Comparison of ENCODE assay signal across 17 cellular contexts in the genomic region with DNA sequence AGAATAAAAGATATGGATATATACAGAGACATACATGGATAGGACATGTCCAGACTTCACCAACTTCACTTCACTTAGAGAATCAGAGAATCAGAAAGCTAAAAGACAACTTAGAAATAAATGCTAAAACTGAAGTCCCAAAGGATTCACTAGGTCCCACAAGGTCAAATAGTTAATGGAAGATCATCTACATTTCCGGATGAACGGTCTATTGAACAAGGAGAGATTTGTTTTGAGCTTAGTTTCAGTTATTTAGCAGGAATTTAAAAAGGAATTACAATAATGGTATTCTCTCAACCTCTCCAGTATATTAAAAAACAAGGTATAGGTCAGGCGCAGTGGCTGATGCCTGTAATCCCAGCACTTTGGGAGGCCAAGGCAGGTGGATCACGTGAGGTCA.
DNase-seq lines count a peak whose midpoint lies in the region; ATAC-seq and TF ChIP-seq lines count a peak whose summit lies in the region.
"Had no signal": no experiment of that assay in that cellular context is flagged by ENCODE, and none has a peak within 500 bp of the region (broad histone marks: within the 10 kb centered on the region; RNA-seq: fewer than 3 reads in every experiment).

No MANE protein-coding gene starts in this region.

- no peak for ATAC-seq in natural killer cell treated with Interleukin-12 subunit alpha and Interleukin-12 subunit beta and Interleukin-15 and Interleukin-18, amount 100 ng/mL, for 72 hours
- no peak for ATAC-seq in natural killer cell
- no peak for ATAC-seq in stimulated activated naive CD8-positive, alpha-beta T cell treated with anti-CD3 and anti-CD28 coated beads, Interleukin-15, Interleukin-2, amounts not matched to agents 100 U/mL and 50 U/mL, for 24 hours
- ATAC-seq: GM12878, HepG2 had no signal

- H3K9me3 Mint-ChIP-seq in natural killer cell treated with Interleukin-12 subunit alpha and Interleukin-12 subunit beta and Interleukin-15 and Interleukin-18, amount 100 ng/mL, for 72 hours: peaks cover 7% of the 10 kb centered on the region
- H3K9me3 Mint-ChIP-seq in natural killer cell: no peaks in the 10 kb centered on the region
- H3K9me3 Mint-ChIP-seq in chondrocyte (ENCODE audit: low read depth): no peaks in the 10 kb centered on the region
- H3K9me3 Mint-ChIP-seq in activated naive CD4-positive, alpha-beta T cell treated with anti-CD3 and anti-CD28 coated beads, Interleukin-2, amount 10 ng/mL, durations not matched to agents 7 days and 5 days: peaks cover 2% of the 10 kb centered on the region
- H3K9me3 Mint-ChIP-seq: CD4-positive, CD25-positive, alpha-beta regulatory T cell; IgD-negative memory B cell had no signal

- no peaks in the 10 kb centered on the region for H3K27me3 Mint-ChIP-seq in natural killer cell treated with Interleukin-12 subunit alpha and Interleukin-12 subunit beta and Interleukin-15 and Interleukin-18, amount 100 ng/mL, for 72 hours
- H3K27me3 Mint-ChIP-seq in natural killer cell (ENCODE audit: low read depth in 2 of 2) (no peaks in the 10 kb centered on the region), chondrocyte (ENCODE audit: low read depth) (no peaks in the 10 kb centered on the region)
- H3K27me3 Mint-ChIP-seq in activated naive CD4-positive, alpha-beta T cell treated with anti-CD3 and anti-CD28 coated beads, Interleukin-2, amount 10 ng/mL, durations not matched to agents 7 days and 5 days: no peaks in the 10 kb centered on the region
- H3K27me3 Mint-ChIP-seq: B cell; CD4-positive, CD25-positive, alpha-beta regulatory T cell; IgD-negative memory B cell had no signal

- CTCF ChIA-PET in activated naive CD4-positive, alpha-beta T cell treated with anti-CD3 and anti-CD28 coated beads, Interleukin-2, amount 10 ng/mL, durations not matched to agents 7 days and 5 days (lab: Charles Lee): no interaction called here

- DNase-seq in natural killer cell treated with Interleukin-12 subunit alpha and Interleukin-12 subunit beta and Interleukin-15 and Interleukin-18, amount 100 ng/mL, for 72 hours (ENCODE audit: low spot score): no peak
- DNase-seq in natural killer cell: no peak
- DNase-seq in chondrocyte (ENCODE audit: low spot score): no peak
- DNase-seq in foreskin melanocyte: peak; percentile 38
- no peak for DNase-seq in activated naive CD4-positive, alpha-beta T cell treated with anti-CD3 and anti-CD28 coated beads, Interleukin-2, amount 10 ng/mL, durations not matched to agents 7 days and 5 days
- no peak for DNase-seq in DMS114 treated with DMSO at 0.1 percent for 48 hours (lab: John Stamatoyannopoulos, UW; ENCODE audit: unreplicated experiment)
- DNase-seq in stimulated activated naive CD8-positive, alpha-beta T cell treated with anti-CD3 and anti-CD28 coated beads, Interleukin-15, Interleukin-2, amounts not matched to agents 100 U/mL and 50 U/mL, for 24 hours: no peak
- DNase-seq: C1 segment of cervical spinal cord; CD4-positive, CD25-positive, alpha-beta regulatory T cell; DMS53; DND-41; EL; GM23248 had no signal

- peaks cover 50 to 65% of the 10 kb centered on the region in 2 donors for H3K4me1 Mint-ChIP-seq in natural killer cell treated with Interleukin-12 subunit alpha and Interleukin-12 subunit beta and Interleukin-15 and Interleukin-18, amount 100 ng/mL, for 72 hours (ENCODE audit: low read depth in 2 of 2)
- H3K4me1 Mint-ChIP-seq in natural killer cell: peaks cover 43 to 44% of the 10 kb centered on the region in 2 donors
- peaks cover 56% of the 10 kb centered on the region for H3K4me1 Mint-ChIP-seq in chondrocyte (ENCODE audit: low read depth)
- H3K4me1 Mint-ChIP-seq in activated naive CD4-positive, alpha-beta T cell treated with anti-CD3 and anti-CD28 coated beads, Interleukin-2, amount 10 ng/mL, durations not matched to agents 7 days and 5 days: peaks cover 19% of the 10 kb centered on the region

- H3K36me3 Mint-ChIP-seq in natural killer cell treated with Interleukin-12 subunit alpha and Interleukin-12 subunit beta and Interleukin-15 and Interleukin-18, amount 100 ng/mL, for 72 hours: peaks cover 24% of the 10 kb centered on the region
- H3K36me3 Mint-ChIP-seq in natural killer cell: no peaks in the 10 kb centered on the region
- peaks cover 10% of the 10 kb centered on the region for H3K36me3 Mint-ChIP-seq in chondrocyte (ENCODE audit: low read depth)
- peaks cover 31% of the 10 kb centered on the region for H3K36me3 Mint-ChIP-seq in activated naive CD4-positive, alpha-beta T cell treated with anti-CD3 and anti-CD28 coated beads, Interleukin-2, amount 10 ng/mL, durations not matched to agents 7 days and 5 days

- peak overlapping the region; percentile 44 for H3K4me3 Mint-ChIP-seq in natural killer cell treated with Interleukin-12 subunit alpha and Interleukin-12 subunit beta and Interleukin-15 and Interleukin-18, amount 100 ng/mL, for 72 hours
- H3K4me3 Mint-ChIP-seq in natural killer cell (no peak overlapping the region), chondrocyte (ENCODE audit: unreplicated experiment) (no peak overlapping the region)
- H3K4me3 Mint-ChIP-seq in activated naive CD4-positive, alpha-beta T cell treated with anti-CD3 and anti-CD28 coated beads, Interleukin-2, amount 10 ng/mL, durations not matched to agents 7 days and 5 days: no peak overlapping the region
- H3K4me3 Mint-ChIP-seq: B cell; CD4-positive, CD25-positive, alpha-beta regulatory T cell; IgD-negative memory B cell had no signal

- intact Hi-C loops in natural killer cell (cut with micrococcal nuclease): no loop called here

- H3K27ac Mint-ChIP-seq in natural killer cell treated with Interleukin-12 subunit alpha and Interleukin-12 subunit beta and Interleukin-15 and Interleukin-18, amount 100 ng/mL, for 72 hours: peak overlapping the region; percentile 98 to 100
- H3K27ac Mint-ChIP-seq in natural killer cell (no peak overlapping the region), chondrocyte (ENCODE audit: unreplicated experiment) (peak overlapping the region; percentile 59)
- H3K27ac Mint-ChIP-seq in activated naive CD4-positive, alpha-beta T cell treated with anti-CD3 and anti-CD28 coated beads, Interleukin-2, amount 10 ng/mL, durations not matched to agents 7 days and 5 days: no peak overlapping the region
- H3K27ac Mint-ChIP-seq: B cell; CD4-positive, CD25-positive, alpha-beta regulatory T cell; IgD-negative memory B cell had no signal

- TF ChIP-seq CTCF in natural killer cell (IDR thresholded peaks at IDR 0.05) (no peak), chondrocyte (IDR thresholded peaks at IDR 0.05) (no peak)

Comparison
In these comparisons a context has a peak if more than half of its experiments do, and no peak if none do; other contexts are left out.
1. H3K27ac Mint-ChIP-seq: peak in natural killer cell treated with Interleukin-12 subunit alpha and Interleukin-12 subunit beta and Interleukin-15 and Interleukin-18, amount 100 ng/mL, for 72 hours (2 of 2) and chondrocyte (single experiment); none in natural killer cell (0 of 2) and activated naive CD4-positive, alpha-beta T cell treated with anti-CD3 and anti-CD28 coated beads, Interleukin-2, amount 10 ng/mL, durations not matched to agents 7 days and 5 days (single experiment).